In genomic region chr9:124120272-124120671, GRCh38 we compare ENCODE assay signal across 34 cellular contexts.
"Had no signal": no experiment of that assay in that cellular context is flagged by ENCODE, and none has a peak within 500 bp of the region (broad histone marks: within the 10 kb centered on the region; RNA-seq: fewer than 3 reads in every experiment).

No MANE protein-coding gene starts in this region.

- H3K9me3 ChIP-seq: adrenal gland, ascending aorta had no signal

- H3K27me3 ChIP-seq: adrenal gland, ascending aorta, body of pancreas, breast epithelium, cardiac muscle cell had no signal

- H3K27ac ChIP-seq: adrenal gland, ascending aorta, body of pancreas, brain microvascular endothelial cell, breast epithelium, cardiac muscle cell had no signal

- ATAC-seq: activated naive CD4-positive, alpha-beta T cell treated with anti-CD3 and anti-CD28 coated beads, Interleukin-2, amount 50 U/mL, for 72 hours; activated naive CD8-positive, alpha-beta T cell treated with anti-CD3 and anti-CD28 coated beads, Interleukin-2, amount 50 U/mL, for 24 hours; activated T-cell treated with anti-CD3 and anti-CD28 coated beads, Interleukin-2, amount 50 U/mL, for 4 hours; activated T-cell treated with anti-CD3 and anti-CD28 coated beads, Interleukin-2, amount 50 U/mL, for 72 hours; activated T-helper 17 cell treated with anti-CD3 and anti-CD28 coated beads, Interleukin-2, amount 50 U/mL, for 72 hours; body of pancreas had no signal

- H3K4me1 ChIP-seq: adrenal gland, ascending aorta, body of pancreas, breast epithelium had no signal

- FAIRE-seq: astrocyte, bronchial epithelial cell had no signal

- H3K4me3 ChIP-seq: adrenal gland, ascending aorta, body of pancreas, breast epithelium, cardiac muscle cell had no signal

- H3K36me3 ChIP-seq: adrenal gland, ascending aorta, brain microvascular endothelial cell, breast epithelium, cardiac muscle cell had no signal

- DNase-seq: activated effector memory CD4-positive, alpha-beta T cell treated with anti-CD3 and anti-CD28 coated beads, Interleukin-2, amount 50 U/mL, for 16 hours; activated effector memory CD4-positive, alpha-beta T cell treated with Interleukin-2 at 50 U/mL for 16 hours; activated gamma-delta T cell; activated gamma-delta T cell treated with Interleukin-2 at 50 U/mL for 16 hours; activated naive CD4-positive, alpha-beta T cell; activated naive CD4-positive, alpha-beta T cell treated with anti-CD3 and anti-CD28 coated beads for 36 hours; activated naive CD4-positive, alpha-beta T cell treated with anti-CD3 and anti-CD28 coated beads, Interleukin-2, amount 10 ng/mL, durations not matched to agents 7 days and 5 days; activated naive CD4-positive, alpha-beta T cell treated with anti-CD3 and anti-CD28 coated beads, Interleukin-2, amount 50 U/mL, for 16 hours; activated naive CD4-positive, alpha-beta T cell treated with Interleukin-2 at 50 U/mL for 16 hours; activated naive CD8-positive, alpha-beta T cell treated with anti-CD3 and anti-CD28 coated beads for 36 hours; activated naive CD8-positive, alpha-beta T cell treated with anti-CD3 and anti-CD28 coated beads, Interleukin-2, amount 10 ng/mL, durations not matched to agents 7 days and 5 days; activated naive CD8-positive, alpha-beta T cell treated with anti-CD3 and anti-CD28 coated beads, Interleukin-2, amount 50 U/mL, for 24 hours; activated T-cell treated with anti-CD3 and anti-CD28 coated beads, Interleukin-2, amount 50 U/mL, for 1 hour; activated T-cell treated with anti-CD3 and anti-CD28 coated beads, Interleukin-2, amount 50 U/mL, for 24 hours; activated T-cell treated with anti-CD3 and anti-CD28 coated beads, Interleukin-2, amount 50 U/mL, for 4 hours; activated T-cell treated with anti-CD3 and anti-CD28 coated beads, Interleukin-2, amount 50 U/mL, for 48 hours; activated T-cell treated with anti-CD3 and anti-CD28 coated beads, Interleukin-2, amount 50 U/mL, for 72 hours; adrenal gland; amniotic stem cell; amygdala; anterior cingulate cortex; aorta; body of pancreas; brain microvascular endothelial cell; caudate nucleus; central memory CD4-positive, alpha-beta T cell; cerebellar nuclear complex had no signal
